13 cellular contexts compared by ENCODE assay signal in the genomic region with DNA sequence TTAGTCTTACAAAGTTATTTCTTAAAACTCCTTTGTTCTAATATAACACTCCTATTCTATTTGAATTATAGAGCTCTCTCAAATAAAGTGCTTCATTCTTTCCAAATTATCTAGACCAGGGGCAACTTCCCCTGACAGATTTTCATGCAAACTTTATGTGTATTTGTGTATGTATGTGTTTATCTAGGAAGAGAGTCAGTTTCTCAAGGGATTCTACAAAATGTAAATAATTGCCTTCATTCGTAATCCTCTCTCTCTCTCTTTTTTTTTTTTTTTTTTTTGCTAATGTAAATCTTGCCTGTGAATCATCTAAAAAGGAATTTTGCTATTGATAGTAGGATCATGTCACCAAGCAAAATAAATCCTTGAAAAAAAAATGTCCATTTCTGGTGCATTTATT.
"Had no signal": no experiment of that assay in that cellular context is flagged by ENCODE, and none has a peak within 500 bp of the region (broad histone marks: within the 10 kb centered on the region; RNA-seq: fewer than 3 reads in every experiment).

No MANE protein-coding gene starts in this region.

- H3K36me3 ChIP-seq: esophagus muscularis mucosa, gastroesophageal sphincter, upper lobe of right lung, WERI-Rb-1 had no signal

- H3K27ac ChIP-seq: esophagus muscularis mucosa, gastroesophageal sphincter, psoas muscle, upper lobe of right lung, WERI-Rb-1 had no signal

- H3K27me3 ChIP-seq: esophagus muscularis mucosa, gastroesophageal sphincter, upper lobe of right lung had no signal

- H3K9me3 ChIP-seq: esophagus muscularis mucosa, gastroesophageal sphincter, psoas muscle, upper lobe of right lung had no signal

- DNase-seq: activated CD4-positive, alpha-beta T cell treated with anti-CD3 and anti-CD28 coated beads for 4 hours; activated naive CD4-positive, alpha-beta T cell treated with Interleukin-2 at 50 U/mL for 16 hours; left ventricle myocardium superior; mesendoderm; psoas muscle; stimulated activated CD4-positive, alpha-beta T cell treated with anti-CD3 and anti-CD28 coated beads, Interleukin-2, amount 100 ng/mL, for 48 hours; stimulated activated naive CD4-positive, alpha-beta T cell treated with Interleukin-2 at 50 U/mL for 16 hours; T-cell; T1000; upper lobe of right lung; WERI-Rb-1 had no signal

- H3K4me1 ChIP-seq: gastroesophageal sphincter, psoas muscle, upper lobe of right lung had no signal

- ATAC-seq: gastroesophageal sphincter, left ventricle myocardium superior, psoas muscle, T-cell, upper lobe of right lung had no signal

- H3K4me3 ChIP-seq: esophagus muscularis mucosa, gastroesophageal sphincter, psoas muscle, upper lobe of right lung had no signal
